ENCODE assay signal across 10 cellular contexts in genomic region chr3:170689218-170689874, GRCh38.
DNase-seq lines count a peak whose midpoint lies in the region; ATAC-seq and FAIRE-seq lines count a peak whose summit lies in the region.
"Had no signal": no experiment of that assay in that cellular context is flagged by ENCODE, and none has a peak within 500 bp of the region (broad histone marks: within the 10 kb centered on the region; RNA-seq: fewer than 3 reads in every experiment).

No MANE protein-coding gene starts in this region.

- peaks cover 5% of the 10 kb centered on the region for H3K4me1 Mint-ChIP-seq in activated T-helper 2 cell treated with anti-CD3 and anti-CD28 coated beads, Interferon-gamma antibody, Interleukin-2, Interleukin-4, amounts not matched to agents 10 μg/mL and 5 μg/mL and 100 μg/mL, durations not matched to agents 14 hours and 24 hours and 36 hours (ENCODE audit: low read depth)

- peak; percentile 54 for DNase-seq in DMS153 treated with DMSO at 0.1 percent for 48 hours (lab: John Stamatoyannopoulos, UW; ENCODE audit: unreplicated experiment)
- peak; percentile 38 for DNase-seq in NCI-H2196 (lab: John Stamatoyannopoulos, UW; ENCODE audit: unreplicated experiment)
- peak; percentile 77 for DNase-seq in dermis blood vessel endothelial cell
- DNase-seq in non-pigmented ciliary epithelial cell (ENCODE audit: low read depth) = peak; percentile 82
- DNase-seq in activated T-helper 2 cell treated with anti-CD3 and anti-CD28 coated beads, Interferon-gamma antibody, Interleukin-2, Interleukin-4, amounts not matched to agents 10 μg/mL and 5 μg/mL and 100 μg/mL, durations not matched to agents 14 hours and 24 hours and 36 hours (ENCODE audit: low spot score) = no peak
- DNase-seq in small intestine = no peak
- DNase-seq: activated CD8-positive, alpha-beta memory T cell treated with anti-CD3 and anti-CD28 coated beads for 24 hours had no signal

- no peaks in the 10 kb centered on the region for H3K9me3 ChIP-seq in small intestine (ENCODE audit: control insufficient read depth, low read depth)

- H3K27ac ChIP-seq in small intestine (ENCODE audit: low read depth in 1 of 2, low read length in 1 of 2) = no peak overlapping the region

- no peaks in the 10 kb centered on the region for H3K36me3 ChIP-seq in small intestine (ENCODE audit: control insufficient read depth in 2 of 2, insufficient read depth in 2 of 2, low read length in 2 of 2)

- H3K27me3 Mint-ChIP-seq in activated T-helper 2 cell treated with anti-CD3 and anti-CD28 coated beads, Interferon-gamma antibody, Interleukin-2, Interleukin-4, amounts not matched to agents 10 μg/mL and 5 μg/mL and 100 μg/mL, durations not matched to agents 14 hours and 24 hours and 36 hours (ENCODE audit: low read depth) = no peaks in the 10 kb centered on the region

- intact Hi-C loops in activated T-helper 2 cell treated with anti-CD3 and anti-CD28 coated beads, Interferon-gamma antibody, Interleukin-2, Interleukin-4, amounts not matched to agents 10 μg/mL and 5 μg/mL and 100 μg/mL, durations not matched to agents 14 hours and 24 hours and 36 hours (cut with micrococcal nuclease) = no loop called here

- H3K9me3 Mint-ChIP-seq in activated T-helper 2 cell treated with anti-CD3 and anti-CD28 coated beads, Interferon-gamma antibody, Interleukin-2, Interleukin-4, amounts not matched to agents 10 μg/mL and 5 μg/mL and 100 μg/mL, durations not matched to agents 14 hours and 24 hours and 36 hours = no peaks in the 10 kb centered on the region

- H3K27me3 ChIP-seq in small intestine (ENCODE audit: control insufficient read depth in 2 of 2, insufficient read depth in 2 of 2, low read length in 2 of 2) = no peaks in the 10 kb centered on the region

- no peak for ATAC-seq in HG03571 (IDR thresholded peaks at IDR 0.05; ENCODE audit: unreplicated experiment)
- no peak for ATAC-seq in HG03095 (IDR thresholded peaks at IDR 0.05; ENCODE audit: unreplicated experiment)
- ATAC-seq: GM12878 had no signal

- no peak overlapping the region for H3K27ac Mint-ChIP-seq in activated T-helper 2 cell treated with anti-CD3 and anti-CD28 coated beads, Interferon-gamma antibody, Interleukin-2, Interleukin-4, amounts not matched to agents 10 μg/mL and 5 μg/mL and 100 μg/mL, durations not matched to agents 14 hours and 24 hours and 36 hours

- no peak overlapping the region for H3K4me3 Mint-ChIP-seq in activated T-helper 2 cell treated with anti-CD3 and anti-CD28 coated beads, Interferon-gamma antibody, Interleukin-2, Interleukin-4, amounts not matched to agents 10 μg/mL and 5 μg/mL and 100 μg/mL, durations not matched to agents 14 hours and 24 hours and 36 hours (ENCODE audit: low read depth)

- H3K4me1 ChIP-seq in small intestine (ENCODE audit: control insufficient read depth in 2 of 2, insufficient read depth in 1 of 2, low read depth in 1 of 2, low read length in 1 of 2) = no peaks in the 10 kb centered on the region

- 85 to 94% (median 92%) methylated on average over 4 of the region's 4 CpGs for WGBS in small intestine, 3 donors

- no peak overlapping the region for H3K4me3 ChIP-seq in small intestine (ENCODE audit: low read depth in 1 of 2, low read length in 2 of 2)
- H3K4me3 ChIP-seq: GM12878 had no signal

- no peak for FAIRE-seq in small intestine (lab: Jason Lieb, UNC)
- FAIRE-seq: GM12878 had no signal

- H3K36me3 Mint-ChIP-seq in activated T-helper 2 cell treated with anti-CD3 and anti-CD28 coated beads, Interferon-gamma antibody, Interleukin-2, Interleukin-4, amounts not matched to agents 10 μg/mL and 5 μg/mL and 100 μg/mL, durations not matched to agents 14 hours and 24 hours and 36 hours (ENCODE audit: low read depth) = no peaks in the 10 kb centered on the region

Comparison
In these comparisons a context has a peak if more than half of its experiments do, and no peak if none do; other contexts are left out.
1. DNase-seq: peak in DMS153 treated with DMSO at 0.1 percent for 48 hours (single experiment), NCI-H2196 (single experiment), dermis blood vessel endothelial cell (single experiment) and non-pigmented ciliary epithelial cell (single experiment); none in activated T-helper 2 cell treated with anti-CD3 and anti-CD28 coated beads, Interferon-gamma antibody, Interleukin-2, Interleukin-4, amounts not matched to agents 10 μg/mL and 5 μg/mL and 100 μg/mL, durations not matched to agents 14 hours and 24 hours and 36 hours (single experiment) and small intestine (single experiment).